Comparison of ENCODE assay signal across 9 cellular contexts in genomic region chr10:68870061-68870460, GRCh38.
"Had no signal": no experiment of that assay in that cellular context is flagged by ENCODE, and none has a peak within 500 bp of the region (broad histone marks: within the 10 kb centered on the region; RNA-seq: fewer than 3 reads in every experiment).

No MANE protein-coding gene starts in this region.

- H3K27ac ChIP-seq: neutrophil had no signal

- DNase-seq: foreskin fibroblast, islet precursor cell, left ventricle myocardium superior, mesenchymal stem cell, posterior cingulate gyrus, right cardiac atrium, T1000, transverse colon had no signal

- H3K36me3 ChIP-seq: neutrophil, transverse colon had no signal

- H3K4me3 ChIP-seq: transverse colon had no signal

- H3K27me3 ChIP-seq: neutrophil, transverse colon had no signal

- ATAC-seq: left ventricle myocardium superior, right cardiac atrium had no signal

- H3K9me3 ChIP-seq: neutrophil, transverse colon had no signal
